8 cellular contexts compared by ENCODE assay signal in the genomic region with DNA sequence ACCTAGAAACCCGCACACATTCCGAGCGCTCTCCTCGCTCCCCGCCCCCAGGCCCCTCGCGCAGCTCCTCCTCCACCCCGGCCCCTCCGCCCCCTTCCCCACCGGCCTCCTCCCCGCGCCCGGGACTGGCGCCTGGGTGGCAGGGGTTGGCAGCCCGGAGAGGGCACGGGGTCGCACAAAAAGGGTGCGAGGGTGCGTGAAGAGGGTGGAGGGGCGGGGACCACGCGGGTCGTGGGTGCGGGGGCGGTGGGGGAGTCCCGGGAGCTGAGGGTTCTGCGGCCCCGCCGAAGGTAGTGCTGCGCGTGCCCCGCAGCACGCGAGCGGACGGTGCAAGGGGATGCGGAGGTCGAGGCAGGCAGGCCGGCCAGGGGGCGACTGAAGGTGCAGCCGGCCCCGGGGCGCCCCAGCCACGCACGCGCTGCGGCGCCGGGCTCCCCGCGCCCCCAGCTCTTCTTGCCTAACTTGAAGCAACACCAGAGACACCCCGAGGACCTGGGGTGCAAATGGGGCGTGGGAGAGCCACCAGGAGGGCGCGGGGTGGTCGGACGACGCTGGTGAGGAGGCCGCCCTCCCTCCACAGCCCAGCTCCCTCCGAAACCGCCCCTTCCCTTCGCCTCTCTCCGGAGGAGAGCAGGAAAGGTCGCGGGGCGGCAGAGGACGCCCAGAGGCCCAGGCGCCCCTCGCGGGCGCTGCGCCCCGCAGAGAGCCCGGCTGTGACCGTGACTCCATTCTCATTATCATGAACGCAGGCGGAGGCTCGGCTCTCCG.
DNase-seq lines count a peak whose midpoint lies in the region; ATAC-seq and TF ChIP-seq lines count a peak whose summit lies in the region.
"Not testable (repeated sequence)": the region's sequence is repeated elsewhere in the genome, so short reads cannot be mapped to it uniquely, and the experiment has no call there.

No MANE protein-coding gene starts in this region.

- not testable (repeated sequence) for TF ChIP-seq CTCF in BE2C (IDR thresholded peaks at IDR 0.05; ENCODE audit: low read depth, low read length); esophagus muscularis mucosa (IDR thresholded peaks at IDR 0.05)

- not testable (repeated sequence) for H3K79me1 ChIP-seq in neuronal stem cell (ENCODE audit: low read depth, low read length)

- H3K23ac ChIP-seq in neuronal stem cell (ENCODE audit: low read depth, low read length, poor library complexity): not testable (repeated sequence)

- not testable (repeated sequence) for H2BK15ac ChIP-seq in neuronal stem cell (ENCODE audit: low read length)

- H2AK5ac ChIP-seq in neuronal stem cell (ENCODE audit: low read depth, low read length): not testable (repeated sequence)

- ATAC-seq in SK-N-SH treated with all-trans-retinoic acid at 6 μM for 48 hours (peak; percentile 35), left lobe of liver (peak; percentile 35)
- peak; percentile 20 for ATAC-seq in stimulated activated naive CD8-positive, alpha-beta T cell treated with anti-CD3 and anti-CD28 coated beads, Interleukin-15, Interleukin-2, amounts not matched to agents 100 U/mL and 50 U/mL, for 24 hours

- WGBS in esophagus muscularis mucosa: 0% methylated on average over 19 of the region's 79 CpGs
- no CpG with 5 or more reads among the region's 79 CpGs for WGBS in neuronal stem cell (ENCODE audit: extremely low coverage in 2 of 2, insufficient read length in 2 of 2, insufficient replicate concordance in 1 of 2), 2 donors

- DNase-seq in BE2C; left lobe of liver (ENCODE audit: low spot score); neuronal stem cell (ENCODE audit: low spot score): not testable (repeated sequence)
- peak; percentile 25 for DNase-seq in activated naive CD8-positive, alpha-beta T cell treated with anti-CD3 and anti-CD28 coated beads for 36 hours
- peak; percentile 45 for DNase-seq in esophagus muscularis mucosa (ENCODE audit: extremely low spot score)
- DNase-seq in stimulated activated naive CD8-positive, alpha-beta T cell treated with anti-CD3 and anti-CD28 coated beads, Interleukin-15, Interleukin-2, amounts not matched to agents 100 U/mL and 50 U/mL, for 24 hours: peak; percentile 9

- not testable (repeated sequence) for H3K4me1 ChIP-seq in BE2C; HUES48 (ENCODE audit: control insufficient read depth, insufficient read depth, low read length); neuronal stem cell (ENCODE audit: control insufficient read depth in 2 of 2, insufficient read depth in 1 of 2, low read depth in 1 of 2, low read length in 2 of 2)
- H3K4me1 ChIP-seq in esophagus muscularis mucosa: peaks cover 5 to 23% (median 19%) of the 10 kb centered on the region in 4 donors

- not testable (repeated sequence) for H3K27ac ChIP-seq in HUES48 (ENCODE audit: low read depth, low read length); neuronal stem cell (replicated peaks; ENCODE audit: low read length)
- H3K27ac ChIP-seq in esophagus muscularis mucosa (replicated peaks in 1 of 4): peak overlapping the region in 3 of 4 donors; percentile 65 to 84 (median 79)

- H2BK12ac ChIP-seq in neuronal stem cell (ENCODE audit: low read length): not testable (repeated sequence)

- not testable (repeated sequence) for TF ChIP-seq POLR2A in esophagus muscularis mucosa (IDR thresholded peaks at IDR 0.05; ENCODE audit: low read depth)

- not testable (repeated sequence) for H4K91ac ChIP-seq in neuronal stem cell (ENCODE audit: low read depth, low read length, poor library complexity)

- H3K4me2 ChIP-seq in neuronal stem cell (ENCODE audit: insufficient read depth, low read length, poor library complexity, severe bottlenecking): peak overlapping the region; percentile 86

- not testable (repeated sequence) for H3K4me1 Mint-ChIP-seq in activated naive CD8-positive, alpha-beta T cell treated with anti-CD3 and anti-CD28 coated beads for 36 hours

- peak overlapping the region; percentile 86 for H2AFZ ChIP-seq in neuronal stem cell (ENCODE audit: low read length)

- not testable (repeated sequence) for H4K8ac ChIP-seq in neuronal stem cell (ENCODE audit: low read depth, low read length)

- H2BK120ac ChIP-seq in neuronal stem cell (ENCODE audit: low read depth, low read length): not testable (repeated sequence)

- not testable (repeated sequence) for TF ChIP-seq EP300 in esophagus muscularis mucosa (IDR thresholded peaks at IDR 0.05)

- H3K18ac ChIP-seq in neuronal stem cell (ENCODE audit: low read length): not testable (repeated sequence)

- not testable (repeated sequence) for H3K9me3 ChIP-seq in BE2C; HUES48 (ENCODE audit: control insufficient read depth, insufficient read depth, low read length); esophagus muscularis mucosa; neuronal stem cell (replicated peaks in 1 of 2; ENCODE audit: control insufficient read depth in 2 of 2, insufficient read depth in 1 of 2, low read depth in 1 of 2, low read length in 2 of 2)

- not testable (repeated sequence) for H3K27ac Mint-ChIP-seq in activated naive CD8-positive, alpha-beta T cell treated with anti-CD3 and anti-CD28 coated beads for 36 hours

- peak overlapping the region; percentile 82 for H3K4me3 Mint-ChIP-seq in activated naive CD8-positive, alpha-beta T cell treated with anti-CD3 and anti-CD28 coated beads for 36 hours

- not testable (repeated sequence) for H2BK5ac ChIP-seq in neuronal stem cell (ENCODE audit: low read length)

- intact Hi-C loops in esophagus muscularis mucosa (cut with DNase I): loop anchor here (10.0 kb wide), 2 partner anchors 164 to 244 kb away; no protein-coding TSS in a partner anchor

- peaks cover 33% of the 10 kb centered on the region for H3K27me3 Mint-ChIP-seq in activated naive CD8-positive, alpha-beta T cell treated with anti-CD3 and anti-CD28 coated beads for 36 hours

- H3K36me3 Mint-ChIP-seq in activated naive CD8-positive, alpha-beta T cell treated with anti-CD3 and anti-CD28 coated beads for 36 hours: not testable (repeated sequence)

- not testable (repeated sequence) for H3K27me3 ChIP-seq in BE2C
- peaks cover 20% of the 10 kb centered on the region for H3K27me3 ChIP-seq in HUES48 (ENCODE audit: control insufficient read depth, insufficient read depth, low read length)
- peaks cover 0 to 21% (median 2%) of the 10 kb centered on the region in 4 donors for H3K27me3 ChIP-seq in esophagus muscularis mucosa
- peaks cover 0 to 16% (median 4%) of the 10 kb centered on the region in 3 experiments for H3K27me3 ChIP-seq in neuronal stem cell (ENCODE audit: control insufficient read depth in 3 of 3, insufficient read depth in 3 of 3, low read depth in 1 of 3, low read length in 3 of 3)

- not testable (repeated sequence) for H3K9ac ChIP-seq in HUES48 (ENCODE audit: low read depth, low read length)
- H3K9ac ChIP-seq in neuronal stem cell (ENCODE audit: low read depth, low read length, poor library complexity): peak overlapping the region; percentile 77

- H3K9me3 Mint-ChIP-seq in activated naive CD8-positive, alpha-beta T cell treated with anti-CD3 and anti-CD28 coated beads for 36 hours: not testable (repeated sequence)

- not testable (repeated sequence) for H3K4ac ChIP-seq in neuronal stem cell (ENCODE audit: low read length)

- not testable (repeated sequence) for H3K14ac ChIP-seq in neuronal stem cell (ENCODE audit: low read length)

- H3K4me3 ChIP-seq in BE2C (ENCODE audit: low read depth, low read length): peak overlapping the region; percentile 40
- H3K4me3 ChIP-seq in HUES48 (ENCODE audit: low read depth, low read length): peak overlapping the region; percentile 58
- H3K4me3 ChIP-seq in esophagus muscularis mucosa: peak overlapping the region; percentile 43 to 62 (median 58)
- H3K4me3 ChIP-seq in neuronal stem cell (ENCODE audit: low read length in 2 of 2): peak overlapping the region; percentile 32 to 73

- H3K36me3 ChIP-seq in BE2C; HUES48 (ENCODE audit: control insufficient read depth, insufficient read depth, low read length); esophagus muscularis mucosa; neuronal stem cell (replicated peaks in 1 of 2; ENCODE audit: control insufficient read depth in 2 of 2, insufficient read depth in 2 of 2, low read length in 2 of 2): not testable (repeated sequence)
